Comparison of ENCODE assay signal across 1 cellular context in the genomic region with DNA sequence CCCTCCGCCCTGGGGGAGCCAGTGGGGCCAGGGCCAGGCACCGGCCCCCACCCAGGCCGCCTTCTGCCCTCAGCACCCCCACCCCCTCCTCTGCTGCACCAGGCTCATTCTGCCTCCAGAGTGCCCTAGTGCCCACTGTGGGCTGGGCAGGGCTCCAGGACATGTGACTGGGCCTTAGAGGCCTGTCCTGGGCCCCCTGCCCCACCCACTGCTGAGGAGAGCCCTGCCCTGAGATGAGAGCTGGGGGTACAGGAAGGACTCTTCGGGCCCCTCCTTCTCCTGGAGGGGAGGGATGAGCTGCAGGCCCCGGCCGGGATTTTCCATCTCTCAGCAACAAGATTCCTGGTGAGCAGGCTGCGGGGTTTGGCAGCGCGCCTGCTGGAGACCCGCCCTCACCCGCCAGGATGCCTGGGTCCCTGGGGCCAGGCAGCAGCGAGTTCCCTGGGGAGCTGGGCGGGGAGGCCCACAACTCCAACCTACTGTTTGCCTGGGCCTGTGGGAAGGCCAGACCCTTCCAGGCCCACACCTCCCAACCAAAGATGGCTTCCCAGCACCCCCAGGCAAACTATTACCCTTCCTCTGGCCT.
A peak's percentile ranks its signal among the peaks of the same experiment; 100 is the strongest.
TF ChIP-seq lines count a peak whose summit lies in the region.

No MANE protein-coding gene starts in this region.

TF ChIP-seq in IMR-90, 13 proteins besides CTCF, POLR2A, EP300 and RAD21:
- no peak for TF ChIP-seq CEBPB (IDR thresholded peaks at IDR 0.05; ENCODE audit: low read depth, low read length)
- peak; percentile 17; the same call in 1 of the 2 replicates for TF ChIP-seq USF2 (IDR thresholded peaks at IDR 0.05; ENCODE audit: low read depth, low read length)
- no peak for TF ChIP-seq MAFK (IDR thresholded peaks at IDR 0.05; ENCODE audit: low read depth, low read length)
- TF ChIP-seq MAZ (IDR thresholded peaks at IDR 0.05; ENCODE audit: borderline replicate concordance, low read depth, low read length): no peak
- TF ChIP-seq BHLHE40 (IDR thresholded peaks at IDR 0.05; ENCODE audit: low read depth, low read length): no peak
- TF ChIP-seq RFX5 (IDR thresholded peaks at IDR 0.05; ENCODE audit: low read depth, low read length): no peak
TF ChIP-seq in IMR-90: peak in this region for 1.
